In genomic region chr20:22492497-22492896, GRCh38 we compare ENCODE assay signal across 18 cellular contexts.
"Had no signal": no experiment of that assay in that cellular context is flagged by ENCODE, and none has a peak within 500 bp of the region (broad histone marks: within the 10 kb centered on the region; RNA-seq: fewer than 3 reads in every experiment).

No MANE protein-coding gene starts in this region.

- H3K36me3 ChIP-seq: right lobe of liver, transverse colon, uterus, WERI-Rb-1 had no signal

- H3K9me3 ChIP-seq: body of pancreas, right lobe of liver, transverse colon, uterus had no signal

- H3K4me1 ChIP-seq: uterus had no signal

- DNase-seq: activated CD4-positive, alpha-beta T cell treated with anti-CD3 and anti-CD28 coated beads, Interleukin-2, amount 10 ng/mL, durations not matched to agents 7 days and 5 days; activated CD4-positive, CD25-positive, alpha-beta regulatory T cell treated with anti-CD3 and anti-CD28 coated beads, Interleukin-2, amount 50 U/mL, for 72 hours; activated CD8-positive, alpha-beta T cell treated with anti-CD3 and anti-CD28 coated beads, Interleukin-2, amount 10 ng/mL, durations not matched to agents 7 days and 5 days; activated gamma-delta T cell treated with Interleukin-2 at 50 U/mL for 16 hours; anterior cingulate cortex; body of pancreas; foreskin fibroblast; naive thymus-derived CD4-positive, alpha-beta T cell; occipital lobe; right lobe of liver; stimulated activated CD4-positive, alpha-beta T cell treated with anti-CD3 and anti-CD28 coated beads, Interleukin-2, amount 100 ng/mL, for 24 hours; transverse colon; uterus; WERI-Rb-1 had no signal

- ATAC-seq: activated CD8-positive, alpha-beta T cell treated with anti-CD3 and anti-CD28 coated beads, Interleukin-2, amount 10 ng/mL, durations not matched to agents 7 days and 5 days; body of pancreas; left lobe of liver; naive thymus-derived CD4-positive, alpha-beta T cell; stimulated activated memory B cell treated with anti-CD40 and anti-IgM and Interleukin-4, amounts not matched to agents 10 μg/mL and 1 μg/mL and 100 μg/mL, for 72 hours had no signal

- H3K4me3 ChIP-seq: body of pancreas, right lobe of liver, skin epidermis, transverse colon, uterus had no signal

- H3K27ac ChIP-seq: right lobe of liver, skin epidermis, uterus, WERI-Rb-1 had no signal

- H3K27me3 ChIP-seq: body of pancreas, right lobe of liver, transverse colon, uterus had no signal

- FAIRE-seq: endometrium had no signal
